Comparison of ENCODE assay signal across 8 cellular contexts in genomic region chr2:101253713-101254085, GRCh38. TPM values are rescaled to one million over a fixed set of nuclear protein-coding genes. Genes with fewer than 3 reads are reported as not detected.
A peak's percentile ranks its signal among the peaks of the same experiment; 100 is the strongest.
DNase-seq lines count a peak whose midpoint lies in the region; ATAC-seq and TF ChIP-seq lines count a peak whose summit lies in the region.

No MANE protein-coding gene starts in this region.

- H3K9me3 ChIP-seq in thyroid gland, result no peaks in the 10 kb centered on the region

- H3K4me3 ChIP-seq in thyroid gland (replicated peaks in 1 of 3), result peak overlapping the region; percentile 39 to 100 (median 98)

- peaks cover 19 to 24% of the 10 kb centered on the region in 2 donors for H3K4me1 ChIP-seq in thyroid gland

- no peak for DNase-seq in activated CD8-positive, alpha-beta memory T cell treated with anti-CD3 and anti-CD28 coated beads, Interleukin-2, amount 10 ng/mL, durations not matched to agents 7 days and 5 days
- no peak for DNase-seq in activated CD8-positive, alpha-beta memory T cell treated with anti-CD3 and anti-CD28 coated beads, Interleukin-2, amount 50 U/mL, for 48 hours
- no peak for DNase-seq in activated naive CD8-positive, alpha-beta T cell treated with anti-CD3 and anti-CD28 coated beads, Interleukin-2, amount 50 U/mL, for 24 hours
- DNase-seq in kidney tubule cell (ENCODE audit: low spot score) (peak; percentile 18), thyroid gland (no peak), NCI-H2029 treated with DMSO at 0.1 percent for 48 hours (lab: John Stamatoyannopoulos, UW) (no peak), AG08396 (ENCODE audit: low spot score) (no peak)

- H3K36me3 Mint-ChIP-seq in activated CD8-positive, alpha-beta memory T cell treated with anti-CD3 and anti-CD28 coated beads, Interleukin-2, amount 10 ng/mL, durations not matched to agents 7 days and 5 days, result peaks cover 30% of the 10 kb centered on the region
- peaks cover 21% of the 10 kb centered on the region for H3K36me3 Mint-ChIP-seq in activated naive CD8-positive, alpha-beta T cell treated with anti-CD3 and anti-CD28 coated beads, Interleukin-2, amount 50 U/mL, for 24 hours (ENCODE audit: low read depth)

- H3K27ac ChIP-seq in thyroid gland, result no peak overlapping the region

- no peak for ATAC-seq in activated CD8-positive, alpha-beta memory T cell treated with anti-CD3 and anti-CD28 coated beads, Interleukin-2, amount 10 ng/mL, durations not matched to agents 7 days and 5 days
- no peak for ATAC-seq in activated naive CD8-positive, alpha-beta T cell treated with anti-CD3 and anti-CD28 coated beads, Interleukin-2, amount 50 U/mL, for 24 hours
- ATAC-seq in GM21447 (IDR thresholded peaks at IDR 0.05; ENCODE audit: unreplicated experiment), result no peak

- H3K27ac Mint-ChIP-seq in activated CD8-positive, alpha-beta memory T cell treated with anti-CD3 and anti-CD28 coated beads, Interleukin-2, amount 10 ng/mL, durations not matched to agents 7 days and 5 days, result peak overlapping the region; percentile 97
- H3K27ac Mint-ChIP-seq in activated naive CD8-positive, alpha-beta T cell treated with anti-CD3 and anti-CD28 coated beads, Interleukin-2, amount 50 U/mL, for 24 hours, result peak overlapping the region; percentile 91

- intact Hi-C loops in thyroid gland (cut with DNase I), result loop anchor here (10.0 kb wide), 1 partner anchor 99 kb away; the partner anchor contains the start of gene TBC1D8

- no peak for TF ChIP-seq CTCF in thyroid gland (IDR thresholded peaks at IDR 0.05)

- peaks cover under 1 to 1% of the 10 kb centered on the region in 2 donors for H3K36me3 ChIP-seq in thyroid gland

- TF ChIP-seq POLR2A in thyroid gland (IDR thresholded peaks at IDR 0.05), result no peak

- peaks cover 46% of the 10 kb centered on the region for H3K4me1 Mint-ChIP-seq in activated CD8-positive, alpha-beta memory T cell treated with anti-CD3 and anti-CD28 coated beads, Interleukin-2, amount 10 ng/mL, durations not matched to agents 7 days and 5 days
- peaks cover 53% of the 10 kb centered on the region for H3K4me1 Mint-ChIP-seq in activated naive CD8-positive, alpha-beta T cell treated with anti-CD3 and anti-CD28 coated beads, Interleukin-2, amount 50 U/mL, for 24 hours

- CTCF ChIA-PET in activated CD8-positive, alpha-beta memory T cell treated with anti-CD3 and anti-CD28 coated beads, Interleukin-2, amount 10 ng/mL, durations not matched to agents 7 days and 5 days (lab: Charles Lee), result interaction anchor here (0.8 to 3.7 kb wide), 17 partner anchors 13 to 476 kb away, joined by 3 to 28 read pairs (median 4); partner anchors contain the start of genes RFX8, RNF149 and TBC1D8

- H3K9me3 Mint-ChIP-seq in activated CD8-positive, alpha-beta memory T cell treated with anti-CD3 and anti-CD28 coated beads, Interleukin-2, amount 10 ng/mL, durations not matched to agents 7 days and 5 days (ENCODE audit: low read depth), result no peaks in the 10 kb centered on the region
- H3K9me3 Mint-ChIP-seq in activated naive CD8-positive, alpha-beta T cell treated with anti-CD3 and anti-CD28 coated beads, Interleukin-2, amount 50 U/mL, for 24 hours, result no peaks in the 10 kb centered on the region

- 12 to 15% methylated on average over 11 of the region's 11 CpGs for WGBS in thyroid gland, 2 donors

- peak overlapping the region; percentile 91 for H3K4me3 Mint-ChIP-seq in activated CD8-positive, alpha-beta memory T cell treated with anti-CD3 and anti-CD28 coated beads, Interleukin-2, amount 10 ng/mL, durations not matched to agents 7 days and 5 days
- H3K4me3 Mint-ChIP-seq in activated naive CD8-positive, alpha-beta T cell treated with anti-CD3 and anti-CD28 coated beads, Interleukin-2, amount 50 U/mL, for 24 hours, result peak overlapping the region; percentile 94

- H3K27me3 Mint-ChIP-seq in activated CD8-positive, alpha-beta memory T cell treated with anti-CD3 and anti-CD28 coated beads, Interleukin-2, amount 10 ng/mL, durations not matched to agents 7 days and 5 days, result no peaks in the 10 kb centered on the region
- H3K27me3 Mint-ChIP-seq in activated naive CD8-positive, alpha-beta T cell treated with anti-CD3 and anti-CD28 coated beads, Interleukin-2, amount 50 U/mL, for 24 hours, result no peaks in the 10 kb centered on the region

- H3K27me3 ChIP-seq in thyroid gland, result no peaks in the 10 kb centered on the region

RNA-seq across cellular contexts. Expression of gene CNOT11, which starts 1.0 kb away (rescaled TPM):
- total RNA-seq in activated CD8-positive, alpha-beta memory T cell treated with anti-CD3 and anti-CD28 coated beads, Interleukin-2, amount 10 ng/mL, durations not matched to agents 7 days and 5 days, result 10 to 100 TPM; 57.4 to 71.9 TPM
- total RNA-seq in thyroid gland, result 10 to 100 TPM; 27.5 to 41.6 (median 37.4) TPM

RNA-seq across cellular contexts. Expression of gene RNF149, which starts 54.8 kb away (rescaled TPM):
- total RNA-seq in activated CD8-positive, alpha-beta memory T cell treated with anti-CD3 and anti-CD28 coated beads, Interleukin-2, amount 10 ng/mL, durations not matched to agents 7 days and 5 days, result 100 to 1,000 TPM in 1 of 2 experiments, 10 to 100 TPM in 1; 72.3 to 100 TPM
- 10 to 100 TPM; 49.5 to 95.6 (median 68.5) TPM for total RNA-seq in thyroid gland
